In genomic region chr20:24584538-24585356, GRCh38 we compare ENCODE assay signal across 14 cellular contexts.
DNase-seq lines count a peak whose midpoint lies in the region; ATAC-seq and TF ChIP-seq lines count a peak whose summit lies in the region.
"Had no signal": no experiment of that assay in that cellular context is flagged by ENCODE, and none has a peak within 500 bp of the region (broad histone marks: within the 10 kb centered on the region; RNA-seq: fewer than 3 reads in every experiment).

No MANE protein-coding gene starts in this region.

- H4K20me1 ChIP-seq in fibroblast of lung (ENCODE audit: control insufficient read depth, extremely low read depth, insufficient read depth, low read length): no peaks in the 10 kb centered on the region

- no peak for TF ChIP-seq POLR2A in stomach (IDR thresholded peaks at IDR 0.05)

- no peaks in the 10 kb centered on the region for H3K36me3 Mint-ChIP-seq in osteocyte (ENCODE audit: unreplicated experiment)
- H3K36me3 Mint-ChIP-seq: immature natural killer cell had no signal

- intact Hi-C loops in stomach (cut with DNase I; ENCODE audit: low total_unique reads): no loop called here

- no peak for TF ChIP-seq CTCF in fibroblast of lung (conservative IDR thresholded peaks at IDR 0.05 in 1 of 2, IDR thresholded peaks at IDR 0.05 in 1 of 2; ENCODE audit: low read depth in 1 of 2, low read length in 2 of 2)
- TF ChIP-seq CTCF in osteocyte (IDR thresholded peaks at IDR 0.05): no peak
- TF ChIP-seq CTCF in stomach (IDR thresholded peaks at IDR 0.05): no peak

- H3K27me3 ChIP-seq in MG63 (no peaks in the 10 kb centered on the region), fibroblast of lung (ENCODE audit: control insufficient read depth, insufficient read depth, low read length) (no peaks in the 10 kb centered on the region), stomach (no peaks in the 10 kb centered on the region)

- no peaks in the 10 kb centered on the region for H3K9me3 Mint-ChIP-seq in osteocyte (ENCODE audit: unreplicated experiment)
- H3K9me3 Mint-ChIP-seq: immature natural killer cell had no signal

- TF ChIP-seq EP300 in stomach (IDR thresholded peaks at IDR 0.05): no peak

- H3K27ac ChIP-seq in fibroblast of lung (ENCODE audit: insufficient read depth, low read length): no peak overlapping the region
- no peak overlapping the region for H3K27ac ChIP-seq in stomach
- H3K27ac ChIP-seq: sigmoid colon had no signal

- H3K4me1 Mint-ChIP-seq in osteocyte (ENCODE audit: unreplicated experiment): no peaks in the 10 kb centered on the region
- H3K4me1 Mint-ChIP-seq: immature natural killer cell had no signal

- H3K27ac Mint-ChIP-seq in osteocyte (ENCODE audit: unreplicated experiment): no peak overlapping the region
- H3K27ac Mint-ChIP-seq: immature natural killer cell had no signal

- H3K4me2 ChIP-seq in fibroblast of lung (ENCODE audit: extremely low read depth, insufficient read depth, low read length): no peak overlapping the region

- DNase-seq in EH (ENCODE audit: low read depth) (peak; percentile 26), MG63 (peak; percentile 70), fibroblast of lung (ENCODE audit: low read depth in 2 of 2) (peak; percentile 47 to 87), osteocyte (ENCODE audit: extremely low spot score, unreplicated experiment) (peak; percentile 80), stomach (no peak), activated T-cell treated with anti-CD3 and anti-CD28 coated beads for 4 hours (no peak), HuH-7 (ENCODE audit: low spot score) (no peak)
- DNase-seq: activated naive CD4-positive, alpha-beta T cell; erythroblast; immature natural killer cell; NCI-H1436; NCI-H526; sigmoid colon had no signal

- H3K27me3 Mint-ChIP-seq in osteocyte (ENCODE audit: unreplicated experiment): no peaks in the 10 kb centered on the region

- no peak overlapping the region for H3K9ac ChIP-seq in fibroblast of lung (ENCODE audit: insufficient read depth, low read length)

- 80 to 87% (median 84%) methylated on average over 24 to 26 of the region's 26 CpGs for WGBS in stomach, 5 donors

- H3K36me3 ChIP-seq in MG63 (no peaks in the 10 kb centered on the region), fibroblast of lung (ENCODE audit: control insufficient read depth, insufficient read depth, low read length) (no peaks in the 10 kb centered on the region), stomach (no peaks in the 10 kb centered on the region)
- H3K36me3 ChIP-seq: sigmoid colon had no signal

- H2AFZ ChIP-seq in fibroblast of lung (ENCODE audit: low read length): no peak overlapping the region

- no peak for ATAC-seq in GM21423 (IDR thresholded peaks at IDR 0.05; ENCODE audit: unreplicated experiment)

- H3K4me3 Mint-ChIP-seq in osteocyte (ENCODE audit: unreplicated experiment): no peak overlapping the region
- H3K4me3 Mint-ChIP-seq: immature natural killer cell had no signal

- H3K79me2 ChIP-seq in fibroblast of lung (ENCODE audit: control insufficient read depth, insufficient read depth, low read length): no peaks in the 10 kb centered on the region

- H3K4me3 ChIP-seq in MG63 (no peak overlapping the region), fibroblast of lung (replicated peaks in 1 of 4; ENCODE audit: control extremely low read depth in 1 of 4, insufficient read depth in 1 of 4, low read depth in 3 of 4, low read length in 4 of 4) (no peak overlapping the region), stomach (no peak overlapping the region)
- H3K4me3 ChIP-seq: sigmoid colon had no signal

- no peaks in the 10 kb centered on the region for H3K9me3 ChIP-seq in MG63
- no peaks in the 10 kb centered on the region for H3K9me3 ChIP-seq in fibroblast of lung (ENCODE audit: control insufficient read depth, insufficient read depth, low read depth, low read length)
- no peaks in the 10 kb centered on the region for H3K9me3 ChIP-seq in stomach
- H3K9me3 ChIP-seq: sigmoid colon had no signal

- H3K4me1 ChIP-seq in fibroblast of lung (ENCODE audit: control insufficient read depth, extremely low read depth, insufficient read depth, low read length) (no peaks in the 10 kb centered on the region), stomach (no peaks in the 10 kb centered on the region)
- H3K4me1 ChIP-seq: sigmoid colon had no signal

Comparison
In these comparisons a context has a peak if more than half of its experiments do, and no peak if none do; other contexts are left out.
1. DNase-seq: peak in EH (single experiment), MG63 (single experiment), fibroblast of lung (2 of 2) and osteocyte (single experiment); none in stomach (single experiment), activated T-cell treated with anti-CD3 and anti-CD28 coated beads for 4 hours (single experiment) and HuH-7 (single experiment).